8 cellular contexts compared by ENCODE assay signal in the genomic region with DNA sequence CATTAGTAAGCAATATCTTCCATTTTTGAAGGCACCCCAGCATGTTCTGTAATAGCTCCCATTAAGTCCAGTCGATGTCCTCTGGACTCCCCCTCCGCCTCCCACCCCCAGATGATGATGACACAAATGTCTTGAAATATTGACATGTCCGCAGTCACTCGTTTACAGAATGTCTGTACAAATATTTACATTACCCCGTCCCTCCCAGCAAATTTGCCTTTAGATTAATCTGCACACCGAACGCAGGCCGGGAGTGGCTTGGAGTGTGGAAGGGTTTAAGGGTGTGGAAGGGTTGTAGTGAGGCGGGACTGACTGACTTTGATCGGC. TPM values are rescaled to one million over a fixed set of nuclear protein-coding genes. Genes with fewer than 3 reads are reported as not detected.
A peak's percentile ranks its signal among the peaks of the same experiment; 100 is the strongest.
DNase-seq lines count a peak whose midpoint lies in the region; ATAC-seq, FAIRE-seq and TF ChIP-seq lines count a peak whose summit lies in the region.

No MANE protein-coding gene starts in this region.

- CTCF ChIA-PET in activated CD8-positive, alpha-beta T cell treated with anti-CD3 and anti-CD28 coated beads, Interleukin-2, amount 10 ng/mL, durations not matched to agents 7 days and 5 days (lab: Charles Lee): interaction anchor here (1.4 kb wide), 1 partner anchor 82 kb away, joined by 3 read pairs; a partner anchor contains a TSS

- no peak for TF ChIP-seq POLR2A in GM12892 (IDR thresholded peaks at IDR 0.05; ENCODE audit: low read depth, low read length)

- H3K27ac Mint-ChIP-seq in activated CD8-positive, alpha-beta T cell treated with anti-CD3 and anti-CD28 coated beads, Interleukin-2, amount 10 ng/mL, durations not matched to agents 7 days and 5 days: no peak overlapping the region
- no peak overlapping the region for H3K27ac Mint-ChIP-seq in immature natural killer cell

- H3K4me1 Mint-ChIP-seq in activated CD8-positive, alpha-beta T cell treated with anti-CD3 and anti-CD28 coated beads, Interleukin-2, amount 10 ng/mL, durations not matched to agents 7 days and 5 days (ENCODE audit: low read depth): peaks cover 17% of the 10 kb centered on the region
- peaks cover 10 to 18% of the 10 kb centered on the region in 2 donors for H3K4me1 Mint-ChIP-seq in immature natural killer cell

- H3K27ac ChIP-seq in substantia nigra (ENCODE audit: low read depth, low read length, poor library complexity, severe bottlenecking): peak overlapping the region; percentile 2

- no peaks in the 10 kb centered on the region for H3K9me3 Mint-ChIP-seq in activated CD8-positive, alpha-beta T cell treated with anti-CD3 and anti-CD28 coated beads, Interleukin-2, amount 10 ng/mL, durations not matched to agents 7 days and 5 days (ENCODE audit: insufficient read depth)
- H3K9me3 Mint-ChIP-seq in immature natural killer cell: no peaks in the 10 kb centered on the region

- POLR2A ChIA-PET in activated CD8-positive, alpha-beta T cell treated with anti-CD3 and anti-CD28 coated beads, Interleukin-2, amount 10 ng/mL, durations not matched to agents 7 days and 5 days (lab: Charles Lee): no interaction called here

- peak; percentile 79 for DNase-seq in NCI-H510A (lab: John Stamatoyannopoulos, UW)
- DNase-seq in NCI-H510A treated with DMSO at 0.1 percent for 48 hours (lab: John Stamatoyannopoulos, UW): no peak
- no peak for DNase-seq in activated CD8-positive, alpha-beta T cell treated with anti-CD3 and anti-CD28 coated beads, Interleukin-2, amount 10 ng/mL, durations not matched to agents 7 days and 5 days
- DNase-seq in immature natural killer cell: no peak
- DNase-seq in substantia nigra (lab: John Stamatoyannopoulos, UW): no peak
- no peak for DNase-seq in activated CD4-positive, CD25-positive, alpha-beta regulatory T cell (lab: John Stamatoyannopoulos, UW)
- DNase-seq in GM12892 (ENCODE audit: insufficient read length): no peak

- ATAC-seq in activated CD8-positive, alpha-beta T cell treated with anti-CD3 and anti-CD28 coated beads, Interleukin-2, amount 10 ng/mL, durations not matched to agents 7 days and 5 days: no peak
- ATAC-seq in HG03025 (IDR thresholded peaks at IDR 0.05; ENCODE audit: low FRiP score, unreplicated experiment): no peak

- no peaks in the 10 kb centered on the region for H3K36me3 Mint-ChIP-seq in activated CD8-positive, alpha-beta T cell treated with anti-CD3 and anti-CD28 coated beads, Interleukin-2, amount 10 ng/mL, durations not matched to agents 7 days and 5 days (ENCODE audit: low read depth)
- H3K36me3 Mint-ChIP-seq in immature natural killer cell: peaks cover 0 to 3% (median 0%) of the 10 kb centered on the region in 3 donors

- no peak for FAIRE-seq in GM12892 (lab: Jason Lieb, UNC)

- peak overlapping the region; percentile 65 for H3K4me3 Mint-ChIP-seq in activated CD8-positive, alpha-beta T cell treated with anti-CD3 and anti-CD28 coated beads, Interleukin-2, amount 10 ng/mL, durations not matched to agents 7 days and 5 days
- peak overlapping the region; percentile 62 to 78 (median 72) for H3K4me3 Mint-ChIP-seq in immature natural killer cell

- H3K27me3 Mint-ChIP-seq in activated CD8-positive, alpha-beta T cell treated with anti-CD3 and anti-CD28 coated beads, Interleukin-2, amount 10 ng/mL, durations not matched to agents 7 days and 5 days (ENCODE audit: low read depth): peaks cover 58% of the 10 kb centered on the region
- H3K27me3 Mint-ChIP-seq in immature natural killer cell (ENCODE audit: low read depth in 3 of 3): peaks cover 14 to 34% (median 16%) of the 10 kb centered on the region in 3 donors

RNA-seq across cellular contexts. Expression of a gene that starts 0.9 kb away (rescaled TPM):
- under 1 TPM; 0.16 to 0.24 TPM for total RNA-seq in activated CD8-positive, alpha-beta T cell treated with anti-CD3 and anti-CD28 coated beads, Interleukin-2, amount 10 ng/mL, durations not matched to agents 7 days and 5 days
- not detected for polyA plus RNA-seq in immature natural killer cell
- not detected for polyA plus RNA-seq in GM12892 (2012; ENCODE audit: missing spikeins)
